Comparison of ENCODE assay signal across 19 cellular contexts in the genomic region with DNA sequence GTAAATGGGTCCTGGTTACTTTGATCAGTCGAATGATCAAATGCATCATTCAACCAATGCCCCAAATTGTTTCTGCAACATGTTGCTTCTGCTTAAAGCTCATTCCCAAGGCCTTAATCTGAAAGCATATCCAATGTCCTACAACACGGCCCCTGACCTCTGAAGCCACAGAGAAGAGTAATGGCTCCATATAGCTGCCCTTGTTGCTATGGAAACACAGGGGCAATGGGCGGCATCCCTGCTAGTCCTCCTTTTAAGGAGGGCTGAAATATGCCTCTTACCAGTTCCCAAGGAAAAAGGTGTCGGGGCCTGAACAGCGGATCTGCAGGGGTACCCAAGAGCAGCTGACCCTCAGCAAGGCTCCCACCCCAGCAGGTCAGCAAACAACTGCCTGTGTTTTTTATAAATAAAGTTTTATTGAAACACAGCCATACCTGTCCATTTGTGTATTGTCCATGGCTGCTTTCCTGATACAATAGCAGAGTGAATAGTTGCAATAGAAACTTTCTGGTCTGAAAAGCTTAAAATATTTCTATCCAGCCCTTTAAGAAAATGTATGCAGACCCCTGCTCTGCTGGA.
DNase-seq lines count a peak whose midpoint lies in the region; ATAC-seq and TF ChIP-seq lines count a peak whose summit lies in the region.
"Had no signal": no experiment of that assay in that cellular context is flagged by ENCODE, and none has a peak within 500 bp of the region (broad histone marks: within the 10 kb centered on the region; RNA-seq: fewer than 3 reads in every experiment).

No MANE protein-coding gene starts in this region.

- TF ChIP-seq CTCF in OCI-LY7 (conservative IDR thresholded peaks at IDR 0.05; ENCODE audit: low read length), result no peak

- H3K79me2 ChIP-seq in OCI-LY7 (ENCODE audit: insufficient read depth, low read depth, low read length), result no peaks in the 10 kb centered on the region

- no peaks in the 10 kb centered on the region for H3K9me3 Mint-ChIP-seq in stimulated activated memory B cell treated with anti-CD40 and anti-IgM and Interleukin-4, amounts not matched to agents 10 μg/mL and 1 μg/mL and 100 μg/mL, for 72 hours
- H3K9me3 Mint-ChIP-seq: CD4-positive, alpha-beta memory T cell; GM23338; HFFc6; IgD-negative memory B cell had no signal

- no peaks in the 10 kb centered on the region for H3K27me3 ChIP-seq in BLaER1 treated with 17β-estradiol and CSF1 and Interleukin-3, amounts not matched to agents 10 nM and 100 nM
- H3K27me3 ChIP-seq: BE2C had no signal

- H3K36me3 Mint-ChIP-seq in stimulated activated memory B cell treated with anti-CD40 and anti-IgM and Interleukin-4, amounts not matched to agents 10 μg/mL and 1 μg/mL and 100 μg/mL, for 72 hours, result peaks cover 21% of the 10 kb centered on the region

- peaks cover 0 to 43% (median 30%) of the 10 kb centered on the region in 11 experiments; a peak in 17 of 22 replicates for H3K36me3 ChIP-seq in BLaER1 treated with 17β-estradiol and CSF1 and Interleukin-3, amounts not matched to agents 10 nM and 100 nM
- peaks cover 6% of the 10 kb centered on the region; the same call in 1 of the 2 replicates for H3K36me3 ChIP-seq in OCI-LY7 (ENCODE audit: insufficient read depth, low read length)
- H3K36me3 ChIP-seq: BE2C had no signal

- intact Hi-C loops in OCI-LY7 (cut with micrococcal nuclease; ENCODE audit: unreplicated experiment), result no loop called here

- CTCF ChIA-PET in OCI-LY7 (lab: Charles Lee; ENCODE audit: unreplicated experiment), result no interaction called here

- peaks cover 0 to 34% (median 4%) of the 10 kb centered on the region in 11 experiments; a peak in 8 of 22 replicates for H4K20me1 ChIP-seq in BLaER1 treated with 17β-estradiol and CSF1 and Interleukin-3, amounts not matched to agents 10 nM and 100 nM
- H4K20me1 ChIP-seq in OCI-LY7 (ENCODE audit: insufficient read depth, low read length), result no peaks in the 10 kb centered on the region

- H3K9me2 ChIP-seq in OCI-LY7 (ENCODE audit: insufficient read depth, low read length), result no peaks in the 10 kb centered on the region

- peaks cover 46% of the 10 kb centered on the region for H3K4me1 Mint-ChIP-seq in stimulated activated memory B cell treated with anti-CD40 and anti-IgM and Interleukin-4, amounts not matched to agents 10 μg/mL and 1 μg/mL and 100 μg/mL, for 72 hours

- peaks cover 35 to 84% (median 61%) of the 10 kb centered on the region in 10 experiments for H3K4me1 ChIP-seq in BLaER1 treated with 17β-estradiol and CSF1 and Interleukin-3, amounts not matched to agents 10 nM and 100 nM
- peaks cover 33% of the 10 kb centered on the region for H3K4me1 ChIP-seq in OCI-LY7 (ENCODE audit: insufficient read depth, low read length, poor library complexity, severe bottlenecking)
- H3K4me1 ChIP-seq: BE2C had no signal

- H3K27ac ChIP-seq in BLaER1 treated with 17β-estradiol and CSF1 and Interleukin-3, amounts not matched to agents 10 nM and 100 nM, result peak overlapping the region in 4 of 11 experiments; percentile 17 to 84 (median 82); a peak in 5 of 22 replicates
- no peak overlapping the region for H3K27ac ChIP-seq in OCI-LY7 (ENCODE audit: low read depth, low read length, poor library complexity, severe bottlenecking)

- no peaks in the 10 kb centered on the region for H3K27me3 Mint-ChIP-seq in stimulated activated memory B cell treated with anti-CD40 and anti-IgM and Interleukin-4, amounts not matched to agents 10 μg/mL and 1 μg/mL and 100 μg/mL, for 72 hours
- H3K27me3 Mint-ChIP-seq: CD4-positive, alpha-beta memory T cell; IgD-negative memory B cell had no signal

- no peak overlapping the region for H3K9ac ChIP-seq in BLaER1 treated with 17β-estradiol and CSF1 and Interleukin-3, amounts not matched to agents 10 nM and 100 nM

- H3K9me3 ChIP-seq in BLaER1 treated with 17β-estradiol and CSF1 and Interleukin-3, amounts not matched to agents 10 nM and 100 nM (replicated peaks in 1 of 11), result no peaks in the 10 kb centered on the region
- H3K9me3 ChIP-seq in OCI-LY7 (ENCODE audit: low read length), result no peaks in the 10 kb centered on the region
- H3K9me3 ChIP-seq: BE2C had no signal

- H3K4me3 ChIP-seq in BLaER1 treated with 17β-estradiol and CSF1 and Interleukin-3, amounts not matched to agents 10 nM and 100 nM, result no peak overlapping the region
- H3K4me3 ChIP-seq in OCI-LY7 (ENCODE audit: low read depth, low read length, poor library complexity, severe bottlenecking), result no peak overlapping the region
- H3K4me3 ChIP-seq: GM23338 had no signal

- POLR2A ChIA-PET in OCI-LY7 (lab: Charles Lee), result interaction anchor here (0.6 to 1.1 kb wide), 5 partner anchors 19 to 387 kb away, joined by 3 to 4 read pairs (median 3); no protein-coding TSS in a partner anchor

- DNase-seq in OCI-LY7 (ENCODE audit: low spot score) (no peak), left kidney (ENCODE audit: low read depth, low spot score) (peak; percentile 58), NOMO-1 (lab: John Stamatoyannopoulos, UW; ENCODE audit: unreplicated experiment in 2 of 2) (no peak)
- DNase-seq in activated CD4-positive, alpha-beta T cell treated with anti-CD3 and anti-CD28 coated beads for 1 hour, result no peak
- DNase-seq: ACHN; BE2C; Calu3; CD4-positive, alpha-beta memory T cell; DMS79 treated with DMSO at 0.1 percent for 48 hours; GF-D8; HFFc6; KG1 had no signal

- peak overlapping the region in 10 of 11 experiments; percentile 51 to 95 (median 83); a peak in 20 of 22 replicates for H3K4me2 ChIP-seq in BLaER1 treated with 17β-estradiol and CSF1 and Interleukin-3, amounts not matched to agents 10 nM and 100 nM
- H3K4me2 ChIP-seq in OCI-LY7 (ENCODE audit: low read length), result 0 out of 2 replicates have a peak overlapping the region, but pooled peaks have one; percentile 11
- H3K4me2 ChIP-seq: GM23338 had no signal

- no TSS peak for BruUV-seq in OCI-LY7 (replicated peaks; lab: Mats Ljungman, UMichigan)

- H2AFZ ChIP-seq in OCI-LY7 (ENCODE audit: low read length), result no peak overlapping the region
- H2AFZ ChIP-seq: GM23338 had no signal

- no peak overlapping the region for H3K4me3 Mint-ChIP-seq in stimulated activated memory B cell treated with anti-CD40 and anti-IgM and Interleukin-4, amounts not matched to agents 10 μg/mL and 1 μg/mL and 100 μg/mL, for 72 hours
- H3K4me3 Mint-ChIP-seq: CD14-positive monocyte; CD4-positive, alpha-beta memory T cell; GM23338; HFFc6; IgD-negative memory B cell had no signal

- no peak for ATAC-seq in stimulated activated memory B cell treated with anti-CD40 and anti-IgM and Interleukin-4, amounts not matched to agents 10 μg/mL and 1 μg/mL and 100 μg/mL, for 72 hours
- no peak for ATAC-seq in GM21576 (IDR thresholded peaks at IDR 0.05; ENCODE audit: unreplicated experiment)
- ATAC-seq: GM23338, HCT116 had no signal

- peak overlapping the region; percentile 75 for H3K27ac Mint-ChIP-seq in stimulated activated memory B cell treated with anti-CD40 and anti-IgM and Interleukin-4, amounts not matched to agents 10 μg/mL and 1 μg/mL and 100 μg/mL, for 72 hours
- H3K27ac Mint-ChIP-seq: GM23338, HFFc6 had no signal
